In the genomic region with DNA sequence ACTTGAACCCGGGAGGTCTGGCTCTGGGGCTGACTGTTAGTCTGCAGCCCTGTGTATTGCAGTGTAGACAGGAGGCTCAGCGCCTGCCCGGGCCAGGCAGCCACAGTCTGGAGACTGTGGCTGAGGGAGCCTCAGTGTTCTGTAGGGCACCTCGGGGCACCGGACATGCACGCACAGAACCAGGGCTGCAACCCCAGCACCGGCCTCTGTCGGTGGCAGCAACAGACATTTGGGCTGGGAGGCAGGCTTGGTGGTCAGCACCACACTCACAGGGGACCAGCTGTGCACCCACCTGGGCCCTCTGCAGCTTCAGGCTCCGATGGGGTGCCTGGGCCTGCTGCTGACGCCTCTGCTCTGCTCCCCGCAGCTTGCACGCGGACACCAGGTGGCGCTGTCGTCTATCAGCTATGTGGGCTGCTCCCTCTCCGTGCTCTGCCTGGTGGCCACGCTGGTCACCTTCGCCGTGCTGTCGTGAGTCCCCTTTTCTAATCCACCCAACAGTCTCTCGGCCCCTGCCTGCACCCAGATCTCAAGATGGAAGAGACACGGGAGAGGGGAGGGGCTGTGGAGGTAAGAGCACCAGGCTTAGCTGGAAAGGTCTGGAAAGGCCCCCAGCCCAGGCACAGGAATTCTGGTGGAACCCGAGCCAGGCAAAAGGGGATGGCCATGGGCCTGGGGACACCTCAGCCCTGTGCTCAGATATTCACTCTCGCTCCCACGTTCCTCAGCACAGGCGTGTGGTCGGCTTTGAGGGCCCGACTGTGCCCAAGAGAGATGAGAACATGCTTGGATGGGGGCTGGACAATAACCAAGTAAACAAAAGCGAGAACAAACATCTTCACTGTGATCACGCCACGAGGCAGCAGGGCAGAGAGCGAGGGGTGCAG, we compare ENCODE assay signal across 8 cellular contexts.
DNase-seq lines count a peak whose midpoint lies in the region; ATAC-seq and TF ChIP-seq lines count a peak whose summit lies in the region.

No MANE protein-coding gene starts in this region.

- H3K27me3 Mint-ChIP-seq in activated naive CD8-positive, alpha-beta T cell treated with anti-CD3 and anti-CD28 coated beads, Interleukin-2, amount 10 ng/mL, durations not matched to agents 7 days and 5 days = peaks cover 11% of the 10 kb centered on the region

- DNase-seq in Daoy (ENCODE audit: low read depth) (peak; percentile 85), M059J (ENCODE audit: low read depth) (peak; percentile 49), left cardiac atrium (peak; percentile 86), retinal pigment epithelial cell (ENCODE audit: low read depth) (no peak), GOT3 (lab: John Stamatoyannopoulos, UW) (no peak)
- peak; percentile 87 for DNase-seq in activated naive CD8-positive, alpha-beta T cell treated with anti-CD3 and anti-CD28 coated beads, Interleukin-2, amount 10 ng/mL, durations not matched to agents 7 days and 5 days

- H3K9me3 ChIP-seq in SU-DHL-6 (ENCODE audit: insufficient read depth, low read length) = no peaks in the 10 kb centered on the region

- no peak overlapping the region for H3K9ac ChIP-seq in SU-DHL-6 (ENCODE audit: low read length)

- no peaks in the 10 kb centered on the region for H3K79me2 ChIP-seq in SU-DHL-6 (ENCODE audit: insufficient read depth, low read length)

- peaks cover 10% of the 10 kb centered on the region for H3K4me1 Mint-ChIP-seq in activated naive CD8-positive, alpha-beta T cell treated with anti-CD3 and anti-CD28 coated beads, Interleukin-2, amount 10 ng/mL, durations not matched to agents 7 days and 5 days

- POLR2A ChIA-PET in activated naive CD8-positive, alpha-beta T cell treated with anti-CD3 and anti-CD28 coated beads, Interleukin-2, amount 10 ng/mL, durations not matched to agents 7 days and 5 days (lab: Charles Lee) = interaction anchor here (0.7 kb wide), 1 partner anchor 845 kb away, joined by 3 read pairs; the partner anchor contains the start of gene EP400

- H3K4me3 ChIP-seq in SU-DHL-6 (ENCODE audit: insufficient read depth, low read length, poor library complexity, severe bottlenecking) = no peak overlapping the region
- no peak overlapping the region for H3K4me3 ChIP-seq in retinal pigment epithelial cell (ENCODE audit: low read length)

- H3K36me3 ChIP-seq in SU-DHL-6 (ENCODE audit: low read length) = no peaks in the 10 kb centered on the region

- H3K27ac Mint-ChIP-seq in activated naive CD8-positive, alpha-beta T cell treated with anti-CD3 and anti-CD28 coated beads, Interleukin-2, amount 10 ng/mL, durations not matched to agents 7 days and 5 days = no peak overlapping the region

- H2AFZ ChIP-seq in SU-DHL-6 (ENCODE audit: low read depth, low read length, severe bottlenecking) = no peak overlapping the region

- H3K9me3 Mint-ChIP-seq in activated naive CD8-positive, alpha-beta T cell treated with anti-CD3 and anti-CD28 coated beads, Interleukin-2, amount 10 ng/mL, durations not matched to agents 7 days and 5 days = peaks cover 1% of the 10 kb centered on the region

- H3K27me3 ChIP-seq in SU-DHL-6 (ENCODE audit: low read length) = no peaks in the 10 kb centered on the region

- TF ChIP-seq CTCF in SU-DHL-6 (IDR thresholded peaks at IDR 0.05; ENCODE audit: insufficient read depth, low read length, poor library complexity, severe bottlenecking) (peak; percentile 89), retinal pigment epithelial cell (conservative IDR thresholded peaks at IDR 0.05; ENCODE audit: low read depth, low read length) (peak; percentile 62)

- ATAC-seq in GM21825 (IDR thresholded peaks at IDR 0.05; ENCODE audit: unreplicated experiment) (peak; percentile 55), left cardiac atrium (peak; percentile 85 to 93)
- peak; percentile 94 for ATAC-seq in activated naive CD8-positive, alpha-beta T cell treated with anti-CD3 and anti-CD28 coated beads, Interleukin-2, amount 10 ng/mL, durations not matched to agents 7 days and 5 days (ENCODE audit: low read depth)

- no peaks in the 10 kb centered on the region for H4K20me1 ChIP-seq in SU-DHL-6 (ENCODE audit: low read depth, low read length)

- no peaks in the 10 kb centered on the region for H3K9me2 ChIP-seq in SU-DHL-6 (replicated peaks; ENCODE audit: insufficient read depth, low read length)

- H3K36me3 Mint-ChIP-seq in activated naive CD8-positive, alpha-beta T cell treated with anti-CD3 and anti-CD28 coated beads, Interleukin-2, amount 10 ng/mL, durations not matched to agents 7 days and 5 days = no peaks in the 10 kb centered on the region

- no peak overlapping the region for H3K4me3 Mint-ChIP-seq in activated naive CD8-positive, alpha-beta T cell treated with anti-CD3 and anti-CD28 coated beads, Interleukin-2, amount 10 ng/mL, durations not matched to agents 7 days and 5 days

- H3K27ac ChIP-seq in SU-DHL-6 (ENCODE audit: low read depth, low read length) = no peak overlapping the region

- intact Hi-C loops in left cardiac atrium (cut with DNase I) = no loop called here

- H3F3A ChIP-seq in SU-DHL-6 (ENCODE audit: insufficient read depth) = no peaks in the 10 kb centered on the region

- no peak overlapping the region for H3K4me2 ChIP-seq in SU-DHL-6 (ENCODE audit: low read depth, low read length, poor library complexity, severe bottlenecking)

Comparison
In these comparisons a context has a peak if more than half of its experiments do, and no peak if none do; other contexts are left out.
1. DNase-seq: peak in Daoy (single experiment), M059J (single experiment), activated naive CD8-positive, alpha-beta T cell treated with anti-CD3 and anti-CD28 coated beads, Interleukin-2, amount 10 ng/mL, durations not matched to agents 7 days and 5 days (single experiment) and left cardiac atrium (single experiment); none in retinal pigment epithelial cell (single experiment) and GOT3 (single experiment).
2. Peak in every context shown above with its lines, with median percentiles within 50 percentile points of each other: ATAC-seq.